Comparison of ENCODE assay signal across 20 cellular contexts in the genomic region with DNA sequence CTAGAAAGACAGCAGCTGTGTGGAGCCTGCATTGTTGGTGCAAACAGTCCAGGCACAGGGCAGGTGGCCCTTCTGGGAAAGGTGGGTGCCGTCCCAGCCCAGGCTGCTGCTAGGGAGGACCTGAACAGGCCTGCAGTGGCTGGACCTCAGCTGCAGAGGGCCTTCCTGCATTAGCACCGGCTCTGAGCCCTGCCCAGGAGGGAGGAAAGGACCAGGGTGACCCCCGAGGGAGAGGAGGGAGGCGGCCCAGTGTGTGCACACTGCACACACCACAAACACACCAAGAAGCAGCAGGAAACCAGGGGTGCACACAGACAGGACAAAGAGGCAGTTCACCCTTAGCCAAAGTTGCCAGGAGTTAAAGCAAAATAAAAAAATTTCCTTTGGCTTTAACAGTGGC.
DNase-seq lines count a peak whose midpoint lies in the region; ATAC-seq and TF ChIP-seq lines count a peak whose summit lies in the region.
"Had no signal": no experiment of that assay in that cellular context is flagged by ENCODE, and none has a peak within 500 bp of the region (broad histone marks: within the 10 kb centered on the region; RNA-seq: fewer than 3 reads in every experiment).

No MANE protein-coding gene starts in this region.

- no peaks in the 10 kb centered on the region for H3K27me3 ChIP-seq in DND-41 (ENCODE audit: insufficient read depth, low read length, poor library complexity)
- H3K27me3 ChIP-seq: body of pancreas, colonic mucosa, esophagus squamous epithelium, gastrocnemius medialis, upper lobe of left lung had no signal

- no peak overlapping the region for H3K27ac ChIP-seq in DND-41 (ENCODE audit: low read length)
- H3K27ac ChIP-seq: body of pancreas, colonic mucosa, esophagus squamous epithelium, gastrocnemius medialis, upper lobe of left lung had no signal

- no peaks in the 10 kb centered on the region for H3K4me1 ChIP-seq in DND-41 (ENCODE audit: insufficient read depth, low read length)
- H3K4me1 ChIP-seq: colonic mucosa, esophagus squamous epithelium, gastrocnemius medialis, upper lobe of left lung had no signal

- peaks cover 14% of the 10 kb centered on the region for H4K20me1 ChIP-seq in DND-41 (ENCODE audit: insufficient read depth, low read length)

- TF ChIP-seq POLR2A in NB4 (IDR thresholded peaks at IDR 0.05; ENCODE audit: extremely low read depth, insufficient read length) = no peak

- no peak overlapping the region for H2AFZ ChIP-seq in DND-41 (ENCODE audit: low read depth, low read length)

- no peak overlapping the region for H3K4me2 ChIP-seq in DND-41 (ENCODE audit: insufficient read depth, low read length)

- ATAC-seq in DND-41 (ENCODE audit: insufficient read depth, low read depth) = 0 out of 3 replicates have a peak, but pooled peaks have one; percentile 7
- ATAC-seq in GM21576 (IDR thresholded peaks at IDR 0.05; ENCODE audit: unreplicated experiment) = no peak
- ATAC-seq: activated CD8-positive, alpha-beta memory T cell treated with anti-CD3 and anti-CD28 coated beads, Interleukin-2, amount 10 ng/mL, durations not matched to agents 7 days and 5 days; body of pancreas; effector memory CD8-positive, alpha-beta T cell; gastrocnemius medialis; sciatic nerve had no signal

- H3K79me2 ChIP-seq in DND-41 (ENCODE audit: insufficient read depth, low read length) = peaks cover 13% of the 10 kb centered on the region

- H3K9me3 ChIP-seq in DND-41 (ENCODE audit: insufficient read depth, low read length, severe bottlenecking) = no peaks in the 10 kb centered on the region
- H3K9me3 ChIP-seq: body of pancreas, colonic mucosa, esophagus squamous epithelium, gastrocnemius medialis, upper lobe of left lung had no signal

- DNase-seq in DND-41 = no peak
- peak; percentile 53 for DNase-seq in NB4 (ENCODE audit: low read depth)
- peak; percentile 70 for DNase-seq in islet precursor cell
- DNase-seq in EL = no peak
- DNase-seq in COLO829 (ENCODE audit: low spot score) = no peak
- DNase-seq: activated CD4-positive, alpha-beta T cell treated with anti-CD3 and anti-CD28 coated beads, Interleukin-2, amount 10 ng/mL, durations not matched to agents 7 days and 5 days; activated CD8-positive, alpha-beta memory T cell treated with anti-CD3 and anti-CD28 coated beads, Interleukin-2, amount 10 ng/mL, durations not matched to agents 7 days and 5 days; body of pancreas; C1 segment of cervical spinal cord; colonic mucosa; effector memory CD8-positive, alpha-beta T cell; esophagus squamous epithelium; gastrocnemius medialis; KBM-7; NCI-H2171; NCI-H526 treated with DMSO at 0.1 percent for 48 hours; stimulated activated CD8-positive, alpha-beta memory T cell treated with anti-CD3 and anti-CD28 coated beads, Interleukin-4, amount 100 ng/mL, for 48 hours; upper lobe of left lung had no signal

- TF ChIP-seq CTCF in DND-41 (IDR thresholded peaks at IDR 0.05; ENCODE audit: borderline replicate concordance, extremely low read depth, low read length, poor library complexity, severe bottlenecking) (no peak), NB4 (IDR thresholded peaks at IDR 0.05; ENCODE audit: low read depth, low read length) (no peak)

- peaks cover 71% of the 10 kb centered on the region for H3K36me3 ChIP-seq in DND-41 (ENCODE audit: insufficient read depth, low read length)
- H3K36me3 ChIP-seq: colonic mucosa had no signal

- H3K9ac ChIP-seq in DND-41 (ENCODE audit: low read depth, low read length) = no peak overlapping the region

- no peak overlapping the region for H3K4me3 ChIP-seq in DND-41 (ENCODE audit: low read depth in 1 of 2, low read length in 2 of 2)
- H3K4me3 ChIP-seq in NB4 (ENCODE audit: low read depth, low read length) = no peak overlapping the region
- H3K4me3 ChIP-seq: body of pancreas, colonic mucosa, esophagus squamous epithelium, gastrocnemius medialis, upper lobe of left lung had no signal

Comparison
In these comparisons a context has a peak if more than half of its experiments do, and no peak if none do; other contexts are left out.
1. DNase-seq: peak in NB4 (single experiment) and islet precursor cell (single experiment); none in DND-41 (single experiment), EL (single experiment) and COLO829 (single experiment).